18 cellular contexts compared by ENCODE assay signal in genomic region chr11:19253817-19254216, GRCh38. TPM values are rescaled to one million over a fixed set of nuclear protein-coding genes. Genes with fewer than 3 reads are reported as not detected.
"Had no signal": no experiment of that assay in that cellular context is flagged by ENCODE, and none has a peak within 500 bp of the region (broad histone marks: within the 10 kb centered on the region; RNA-seq: fewer than 3 reads in every experiment).

No MANE protein-coding gene starts in this region.

- H3K27ac ChIP-seq: colonic mucosa, ovary had no signal

- DNase-seq: activated CD4-positive, alpha-beta T cell treated with anti-CD3 and anti-CD28 coated beads, Interleukin-2, amount 10 ng/mL, durations not matched to agents 24 days and 14 days; activated naive CD4-positive, alpha-beta T cell treated with anti-CD3 and anti-CD28 coated beads, Interleukin-2, amount 10 ng/mL, durations not matched to agents 7 days and 5 days; caudate nucleus; effector CD4-positive, alpha-beta T cell; hippocampal formation; kidney glomerular epithelial cell; ovary; stimulated activated CD4-positive, alpha-beta T cell treated with anti-CD3 and anti-CD28 coated beads, Interleukin-12 subunit alpha, Interleukin-12 subunit beta, amount 100 ng/mL, for 4 hours; stimulated activated CD4-positive, alpha-beta T cell treated with anti-CD3 and anti-CD28 coated beads, Interleukin-2, amount 100 ng/mL, for 48 hours; T-helper 9 cell had no signal

- H3K4me3 ChIP-seq: colonic mucosa, ovary had no signal

- H3K9me3 ChIP-seq: colonic mucosa, ovary had no signal

- H3K4me1 ChIP-seq: colonic mucosa had no signal

- H3K36me3 ChIP-seq: colonic mucosa, ovary had no signal

- H3K27me3 ChIP-seq: colonic mucosa, ovary had no signal

- FAIRE-seq: urothelium cell line had no signal

- ATAC-seq: activated T-helper 17 cell treated with anti-CD3 and anti-CD28 coated beads, Interleukin-2, amount 50 U/mL, for 72 hours; WTC11 had no signal

RNA-seq across cellular contexts. Expression of gene E2F8, which starts 13.1 kb away (rescaled TPM):
- total RNA-seq: mesenteric fat pad had no signal

RNA-seq across cellular contexts. Expression of gene CSRP3, which starts 52.0 kb away (rescaled TPM):
- total RNA-seq: activated CD4-positive, alpha-beta T cell treated with anti-CD3 and anti-CD28 coated beads, Interleukin-2, amount 10 ng/mL, durations not matched to agents 24 days and 14 days; activated T-helper 17 cell treated with anti-CD3 and anti-CD28 coated beads, Interleukin-2, amount 50 U/mL, for 72 hours; mesenteric fat pad; temporal lobe; WTC11 had no signal
- polyA plus RNA-seq: liver, neural cell had no signal
